24 cellular contexts compared by ENCODE assay signal in genomic region chr2:65598240-65598639, GRCh38.
"Had no signal": no experiment of that assay in that cellular context is flagged by ENCODE, and none has a peak within 500 bp of the region (broad histone marks: within the 10 kb centered on the region; RNA-seq: fewer than 3 reads in every experiment).

No MANE protein-coding gene starts in this region.

- DNase-seq: colonic mucosa; cortex of kidney; dorsolateral prefrontal cortex; effector CD4-positive, alpha-beta T cell; effector CD8-positive, alpha-beta T cell; effector memory CD4-positive, alpha-beta T cell; effector memory CD8-positive, alpha-beta T cell; erythroblast; esophagus squamous epithelium; foreskin fibroblast; foreskin keratinocyte; foreskin melanocyte; gastrocnemius medialis; glutamatergic neuron; head of caudate nucleus; heart left ventricle; heart right ventricle had no signal

- H3K4me3 Mint-ChIP-seq: dendritic cell treated with granulocyte-macrophage colony-stimulating factor and Interleukin-4, amounts not matched to agents 40 ng/mL and 50 ng/mL, for 4 days; effector memory CD8-positive, alpha-beta T cell; endodermal cell had no signal

- H3K27ac Mint-ChIP-seq: dendritic cell treated with granulocyte-macrophage colony-stimulating factor and Interleukin-4, amounts not matched to agents 40 ng/mL and 50 ng/mL, for 4 days; effector memory CD8-positive, alpha-beta T cell; endodermal cell had no signal

- H3K4me3 ChIP-seq: colonic mucosa, coronary artery, dorsolateral prefrontal cortex, esophagus muscularis mucosa, esophagus squamous epithelium, gastrocnemius medialis, gastroesophageal sphincter, heart left ventricle, heart right ventricle had no signal

- H3K27me3 ChIP-seq: colonic mucosa, dorsolateral prefrontal cortex, esophagus muscularis mucosa, foreskin keratinocyte, gastrocnemius medialis, gastroesophageal sphincter, heart left ventricle, heart right ventricle had no signal

- H3K9me3 Mint-ChIP-seq: dendritic cell treated with granulocyte-macrophage colony-stimulating factor and Interleukin-4, amounts not matched to agents 40 ng/mL and 50 ng/mL, for 4 days; effector memory CD8-positive, alpha-beta T cell had no signal

- H3K9me3 ChIP-seq: colonic mucosa, esophagus squamous epithelium, gastrocnemius medialis had no signal

- H3K27ac ChIP-seq: colonic mucosa, coronary artery, dorsolateral prefrontal cortex, epithelial cell of prostate, esophagus muscularis mucosa, esophagus squamous epithelium, foreskin keratinocyte, gastrocnemius medialis, gastroesophageal sphincter, heart left ventricle, heart right ventricle had no signal

- ATAC-seq: effector memory CD8-positive, alpha-beta T cell; esophagus mucosa; foreskin keratinocyte; gastrocnemius medialis; gastroesophageal sphincter; heart left ventricle; heart right ventricle had no signal

- H3K4me1 ChIP-seq: colonic mucosa, foreskin keratinocyte, gastrocnemius medialis had no signal

- H3K36me3 ChIP-seq: colonic mucosa, esophagus muscularis mucosa, esophagus squamous epithelium, gastrocnemius medialis, gastroesophageal sphincter, heart left ventricle, heart right ventricle had no signal
